Comparison of ENCODE assay signal across 35 cellular contexts in genomic region chr12:32686340-32686739, GRCh38.
"Had no signal": no experiment of that assay in that cellular context is flagged by ENCODE, and none has a peak within 500 bp of the region (broad histone marks: within the 10 kb centered on the region; RNA-seq: fewer than 3 reads in every experiment).

No MANE protein-coding gene starts in this region.

- H3K27me3 ChIP-seq: ascending aorta, cardiac muscle cell had no signal

- ATAC-seq: activated CD8-positive, alpha-beta T cell treated with anti-CD3 and anti-CD28 coated beads for 36 hours; activated naive CD8-positive, alpha-beta T cell treated with anti-CD3 and anti-CD28 coated beads, Interleukin-2, amount 50 U/mL, for 24 hours had no signal

- H3K36me3 ChIP-seq: ascending aorta, cardiac muscle cell had no signal

- DNase-seq: activated B cell treated with CpG ODN at 0.5 μM for 24 hours; activated CD4-positive, alpha-beta memory T cell treated with anti-CD3 and anti-CD28 coated beads for 36 hours; activated CD4-positive, alpha-beta T cell treated with anti-CD3 and anti-CD28 coated beads for 48 hours; activated CD4-positive, alpha-beta T cell treated with anti-CD3 and anti-CD28 coated beads, Interleukin-2, amount 50 U/mL, for 1 hour; activated CD4-positive, alpha-beta T cell treated with anti-CD3 and anti-CD28 coated beads, Interleukin-2, amount 50 U/mL, for 4 hours; activated CD4-positive, CD25-positive, alpha-beta regulatory T cell treated with anti-CD3 and anti-CD28 coated beads, Interleukin-2, amount 50 U/mL, for 72 hours; activated CD8-positive, alpha-beta memory T cell treated with anti-CD3 and anti-CD28 coated beads, Interleukin-2, amount 50 U/mL, for 4 hours; activated CD8-positive, alpha-beta T cell treated with anti-CD3 and anti-CD28 coated beads for 36 hours; activated effector memory CD4-positive, alpha-beta T cell treated with Interleukin-2 at 50 U/mL for 16 hours; activated gamma-delta T cell; activated naive CD4-positive, alpha-beta T cell treated with anti-CD3 and anti-CD28 coated beads, Interleukin-2, amount 10 ng/mL, durations not matched to agents 7 days and 5 days; activated naive CD4-positive, alpha-beta T cell treated with Interleukin-2 at 50 U/mL for 16 hours; activated naive CD8-positive, alpha-beta T cell treated with anti-CD3 and anti-CD28 coated beads, Interleukin-2, amount 10 ng/mL, durations not matched to agents 7 days and 5 days; activated naive CD8-positive, alpha-beta T cell treated with anti-CD3 and anti-CD28 coated beads, Interleukin-2, amount 50 U/mL, for 24 hours; activated T-cell treated with anti-CD3 and anti-CD28 coated beads for 4 hours; activated T-cell treated with anti-CD3 and anti-CD28 coated beads, Interleukin-2, amount 50 U/mL, for 48 hours; amygdala; anterior cingulate cortex; caudate nucleus; cerebellar nuclear complex; SW 1271; T-helper 1 cell; T-helper 2 cell; T-helper 9 cell had no signal

- H3K4me3 ChIP-seq: ascending aorta, cardiac muscle cell had no signal

- H3K9me3 ChIP-seq: ascending aorta had no signal

- H3K4me1 ChIP-seq: ascending aorta had no signal

- H3K27me3 Mint-ChIP-seq: activated B cell treated with CpG ODN at 0.5 μM for 24 hours; activated CD4-positive, alpha-beta memory T cell treated with anti-CD3 and anti-CD28 coated beads for 36 hours; activated CD8-positive, alpha-beta T cell treated with anti-CD3 and anti-CD28 coated beads for 36 hours; activated naive CD4-positive, alpha-beta T cell treated with anti-CD3 and anti-CD28 coated beads, Interleukin-2, amount 10 ng/mL, durations not matched to agents 7 days and 5 days; activated naive CD4-positive, alpha-beta T cell treated with anti-CD3 and anti-CD28 coated beads, Interleukin-2, amount 50 U/mL, for 24 hours; activated naive CD8-positive, alpha-beta T cell; activated naive CD8-positive, alpha-beta T cell treated with anti-CD3 and anti-CD28 coated beads, Interleukin-2, amount 10 ng/mL, durations not matched to agents 7 days and 5 days; activated naive CD8-positive, alpha-beta T cell treated with anti-CD3 and anti-CD28 coated beads, Interleukin-2, amount 50 U/mL, for 24 hours; brain; central memory CD8-positive, alpha-beta T cell had no signal

- H3K27ac Mint-ChIP-seq: activated B cell treated with CpG ODN at 0.5 μM for 24 hours; activated CD4-positive, alpha-beta memory T cell treated with anti-CD3 and anti-CD28 coated beads for 36 hours; activated CD8-positive, alpha-beta T cell treated with anti-CD3 and anti-CD28 coated beads for 36 hours; activated naive CD4-positive, alpha-beta T cell treated with anti-CD3 and anti-CD28 coated beads, Interleukin-2, amount 10 ng/mL, durations not matched to agents 7 days and 5 days; activated naive CD4-positive, alpha-beta T cell treated with anti-CD3 and anti-CD28 coated beads, Interleukin-2, amount 50 U/mL, for 24 hours; activated naive CD8-positive, alpha-beta T cell; activated naive CD8-positive, alpha-beta T cell treated with anti-CD3 and anti-CD28 coated beads, Interleukin-2, amount 10 ng/mL, durations not matched to agents 7 days and 5 days; activated naive CD8-positive, alpha-beta T cell treated with anti-CD3 and anti-CD28 coated beads, Interleukin-2, amount 50 U/mL, for 24 hours; activated T-helper 1 cell treated with anti-CD3 and anti-CD28 coated beads, Interleukin-12 subunit alpha, Interleukin-12 subunit beta, Interleukin-2, Interleukin-4 antibody, amounts not matched to agents 30 ng/mL and 10 ng/mL and 1 ng/mL, durations not matched to agents 14 hours and 24 hours and 36 hours; activated T-helper 2 cell treated with anti-CD3 and anti-CD28 coated beads, Interferon-gamma antibody, Interleukin-2, Interleukin-4, amounts not matched to agents 10 μg/mL and 5 μg/mL and 100 μg/mL, durations not matched to agents 14 hours and 24 hours and 36 hours; brain; T-helper 1 cell treated with Interleukin-12 subunit alpha and Interleukin-12 subunit beta and Interleukin-4 antibody, amounts not matched to agents 30 μg/mL and 1 μg/mL, for 36 hours; T-helper 2 cell treated with Interferon-gamma antibody and Interleukin-4, amounts not matched to agents 5 μg/mL and 100 μg/mL, for 36 hours had no signal

- H3K9me3 Mint-ChIP-seq: activated B cell treated with CpG ODN at 0.5 μM for 24 hours; activated CD4-positive, alpha-beta memory T cell treated with anti-CD3 and anti-CD28 coated beads for 36 hours; activated CD8-positive, alpha-beta T cell treated with anti-CD3 and anti-CD28 coated beads for 36 hours; activated naive CD4-positive, alpha-beta T cell treated with anti-CD3 and anti-CD28 coated beads, Interleukin-2, amount 10 ng/mL, durations not matched to agents 7 days and 5 days; activated naive CD4-positive, alpha-beta T cell treated with anti-CD3 and anti-CD28 coated beads, Interleukin-2, amount 50 U/mL, for 24 hours; activated naive CD8-positive, alpha-beta T cell treated with anti-CD3 and anti-CD28 coated beads, Interleukin-2, amount 10 ng/mL, durations not matched to agents 7 days and 5 days; activated naive CD8-positive, alpha-beta T cell treated with anti-CD3 and anti-CD28 coated beads, Interleukin-2, amount 50 U/mL, for 24 hours; activated T-helper 1 cell treated with anti-CD3 and anti-CD28 coated beads, Interleukin-12 subunit alpha, Interleukin-12 subunit beta, Interleukin-2, Interleukin-4 antibody, amounts not matched to agents 30 ng/mL and 10 ng/mL and 1 ng/mL, durations not matched to agents 14 hours and 24 hours and 36 hours; activated T-helper 2 cell treated with anti-CD3 and anti-CD28 coated beads, Interferon-gamma antibody, Interleukin-2, Interleukin-4, amounts not matched to agents 10 μg/mL and 5 μg/mL and 100 μg/mL, durations not matched to agents 14 hours and 24 hours and 36 hours; central memory CD8-positive, alpha-beta T cell; T-helper 1 cell treated with Interleukin-12 subunit alpha and Interleukin-12 subunit beta and Interleukin-4 antibody, amounts not matched to agents 30 μg/mL and 1 μg/mL, for 36 hours; T-helper 2 cell treated with Interferon-gamma antibody and Interleukin-4, amounts not matched to agents 5 μg/mL and 100 μg/mL, for 36 hours had no signal

- H3K4me3 Mint-ChIP-seq: activated B cell treated with CpG ODN at 0.5 μM for 24 hours; activated CD4-positive, alpha-beta memory T cell treated with anti-CD3 and anti-CD28 coated beads for 36 hours; activated CD8-positive, alpha-beta T cell treated with anti-CD3 and anti-CD28 coated beads for 36 hours; activated naive CD4-positive, alpha-beta T cell treated with anti-CD3 and anti-CD28 coated beads, Interleukin-2, amount 10 ng/mL, durations not matched to agents 7 days and 5 days; activated naive CD4-positive, alpha-beta T cell treated with anti-CD3 and anti-CD28 coated beads, Interleukin-2, amount 50 U/mL, for 24 hours; activated naive CD8-positive, alpha-beta T cell; activated naive CD8-positive, alpha-beta T cell treated with anti-CD3 and anti-CD28 coated beads, Interleukin-2, amount 10 ng/mL, durations not matched to agents 7 days and 5 days; activated naive CD8-positive, alpha-beta T cell treated with anti-CD3 and anti-CD28 coated beads, Interleukin-2, amount 50 U/mL, for 24 hours; activated T-helper 1 cell treated with anti-CD3 and anti-CD28 coated beads, Interleukin-12 subunit alpha, Interleukin-12 subunit beta, Interleukin-2, Interleukin-4 antibody, amounts not matched to agents 30 ng/mL and 10 ng/mL and 1 ng/mL, durations not matched to agents 14 hours and 24 hours and 36 hours; central memory CD8-positive, alpha-beta T cell; T-helper 1 cell treated with Interleukin-12 subunit alpha and Interleukin-12 subunit beta and Interleukin-4 antibody, amounts not matched to agents 30 μg/mL and 1 μg/mL, for 36 hours; T-helper 2 cell treated with Interferon-gamma antibody and Interleukin-4, amounts not matched to agents 5 μg/mL and 100 μg/mL, for 36 hours had no signal

- H3K27ac ChIP-seq: ascending aorta, cardiac muscle cell, VCaP had no signal
